28 cellular contexts compared by ENCODE assay signal in genomic region chr7:12788171-12788570, GRCh38.
"Had no signal": no experiment of that assay in that cellular context is flagged by ENCODE, and none has a peak within 500 bp of the region (broad histone marks: within the 10 kb centered on the region; RNA-seq: fewer than 3 reads in every experiment).

No MANE protein-coding gene starts in this region.

- H3K4me1 ChIP-seq: esophagus squamous epithelium had no signal

- DNase-seq: activated CD4-positive, alpha-beta T cell treated with anti-CD3 and anti-CD28 coated beads, Interleukin-2, amount 10 ng/mL, durations not matched to agents 24 days and 14 days; activated CD4-positive, CD25-positive, alpha-beta regulatory T cell; activated CD4-positive, CD25-positive, alpha-beta regulatory T cell treated with anti-CD3 and anti-CD28 coated beads, Interleukin-2, amount 50 U/mL, for 72 hours; activated CD8-positive, alpha-beta memory T cell treated with anti-CD3 and anti-CD28 coated beads, Interleukin-2, amount 10 ng/mL, durations not matched to agents 7 days and 5 days; activated CD8-positive, alpha-beta memory T cell treated with anti-CD3 and anti-CD28 coated beads, Interleukin-2, amount 50 U/mL, for 4 hours; activated CD8-positive, alpha-beta T cell treated with anti-CD3 and anti-CD28 coated beads, Interleukin-2, amount 10 ng/mL, durations not matched to agents 7 days and 5 days; activated gamma-delta T cell; activated naive CD4-positive, alpha-beta T cell; activated naive CD4-positive, alpha-beta T cell treated with anti-CD3 and anti-CD28 coated beads, Interleukin-2, amount 10 ng/mL, durations not matched to agents 7 days and 5 days; activated naive CD8-positive, alpha-beta T cell treated with anti-CD3 and anti-CD28 coated beads, Interleukin-2, amount 10 ng/mL, durations not matched to agents 7 days and 5 days; activated T-cell treated with anti-CD3 and anti-CD28 coated beads, Interleukin-2, amount 50 U/mL, for 1 hour; activated T-cell treated with anti-CD3 and anti-CD28 coated beads, Interleukin-2, amount 50 U/mL, for 48 hours; amniotic stem cell; anterior cingulate cortex; brain microvascular endothelial cell; caudate nucleus; cortex of kidney; dermis blood vessel endothelial cell; effector CD4-positive, alpha-beta T cell; effector memory CD8-positive, alpha-beta T cell; esophagus squamous epithelium; foreskin melanocyte; head of caudate nucleus had no signal

- H3K4me3 Mint-ChIP-seq: activated CD4-positive, alpha-beta memory T cell treated with anti-CD3 and anti-CD28 coated beads for 36 hours; activated CD4-positive, alpha-beta T cell treated with anti-CD3 and anti-CD28 coated beads for 36 hours; activated CD4-positive, alpha-beta T cell treated with anti-CD3 and anti-CD28 coated beads, Interleukin-2, amount 10 ng/mL, durations not matched to agents 24 days and 14 days; activated CD8-positive, alpha-beta memory T cell treated with anti-CD3 and anti-CD28 coated beads, Interleukin-2, amount 10 ng/mL, durations not matched to agents 7 days and 5 days; activated CD8-positive, alpha-beta T cell treated with anti-CD3 and anti-CD28 coated beads, Interleukin-2, amount 10 ng/mL, durations not matched to agents 7 days and 5 days; activated naive CD4-positive, alpha-beta T cell treated with anti-CD3 and anti-CD28 coated beads, Interleukin-2, amount 10 ng/mL, durations not matched to agents 7 days and 5 days; activated naive CD8-positive, alpha-beta T cell treated with anti-CD3 and anti-CD28 coated beads, Interleukin-2, amount 10 ng/mL, durations not matched to agents 7 days and 5 days; activated T-helper 1 cell treated with anti-CD3 and anti-CD28 coated beads, Interleukin-12 subunit alpha, Interleukin-12 subunit beta, Interleukin-2, Interleukin-4 antibody, amounts not matched to agents 30 ng/mL and 10 ng/mL and 1 ng/mL, durations not matched to agents 14 hours and 24 hours and 36 hours; effector memory CD8-positive, alpha-beta T cell had no signal

- H3K4me1 Mint-ChIP-seq: activated CD4-positive, alpha-beta T cell treated with anti-CD3 and anti-CD28 coated beads for 36 hours; activated CD4-positive, alpha-beta T cell treated with anti-CD3 and anti-CD28 coated beads, Interleukin-2, amount 10 ng/mL, durations not matched to agents 24 days and 14 days; activated naive CD4-positive, alpha-beta T cell treated with anti-CD3 and anti-CD28 coated beads, Interleukin-2, amount 10 ng/mL, durations not matched to agents 7 days and 5 days; activated naive CD8-positive, alpha-beta T cell treated with anti-CD3 and anti-CD28 coated beads, Interleukin-2, amount 10 ng/mL, durations not matched to agents 7 days and 5 days had no signal

- H3K36me3 Mint-ChIP-seq: activated CD4-positive, alpha-beta memory T cell treated with anti-CD3 and anti-CD28 coated beads for 36 hours; activated CD8-positive, alpha-beta memory T cell treated with anti-CD3 and anti-CD28 coated beads, Interleukin-2, amount 10 ng/mL, durations not matched to agents 7 days and 5 days; activated naive CD4-positive, alpha-beta T cell treated with anti-CD3 and anti-CD28 coated beads, Interleukin-2, amount 10 ng/mL, durations not matched to agents 7 days and 5 days; activated naive CD4-positive, alpha-beta T cell treated with anti-CD3 and anti-CD28 coated beads, Interleukin-2, amount 50 U/mL, for 72 hours; activated naive CD8-positive, alpha-beta T cell treated with anti-CD3 and anti-CD28 coated beads, Interleukin-2, amount 10 ng/mL, durations not matched to agents 7 days and 5 days had no signal

- H3K27me3 Mint-ChIP-seq: activated CD4-positive, alpha-beta memory T cell treated with anti-CD3 and anti-CD28 coated beads for 36 hours; activated CD4-positive, alpha-beta T cell treated with anti-CD3 and anti-CD28 coated beads for 36 hours; activated CD4-positive, alpha-beta T cell treated with anti-CD3 and anti-CD28 coated beads, Interleukin-2, amount 10 ng/mL, durations not matched to agents 24 days and 14 days; activated CD8-positive, alpha-beta memory T cell treated with anti-CD3 and anti-CD28 coated beads, Interleukin-2, amount 10 ng/mL, durations not matched to agents 7 days and 5 days; activated naive CD4-positive, alpha-beta T cell treated with anti-CD3 and anti-CD28 coated beads, Interleukin-2, amount 10 ng/mL, durations not matched to agents 7 days and 5 days; effector memory CD8-positive, alpha-beta T cell had no signal

- H3K27me3 ChIP-seq: brain microvascular endothelial cell, esophagus squamous epithelium had no signal

- H3K27ac ChIP-seq: brain microvascular endothelial cell, epithelial cell of prostate, esophagus squamous epithelium had no signal

- H3K36me3 ChIP-seq: brain microvascular endothelial cell, esophagus squamous epithelium had no signal

- H3K9me3 Mint-ChIP-seq: activated CD4-positive, alpha-beta memory T cell treated with anti-CD3 and anti-CD28 coated beads for 36 hours; activated CD4-positive, alpha-beta T cell treated with anti-CD3 and anti-CD28 coated beads, Interleukin-2, amount 10 ng/mL, durations not matched to agents 24 days and 14 days; activated naive CD4-positive, alpha-beta T cell treated with anti-CD3 and anti-CD28 coated beads, Interleukin-2, amount 50 U/mL, for 72 hours; activated naive CD8-positive, alpha-beta T cell treated with anti-CD3 and anti-CD28 coated beads, Interleukin-2, amount 10 ng/mL, durations not matched to agents 7 days and 5 days; activated T-helper 1 cell treated with anti-CD3 and anti-CD28 coated beads, Interleukin-12 subunit alpha, Interleukin-12 subunit beta, Interleukin-2, Interleukin-4 antibody, amounts not matched to agents 30 ng/mL and 10 ng/mL and 1 ng/mL, durations not matched to agents 14 hours and 24 hours and 36 hours; effector memory CD8-positive, alpha-beta T cell had no signal

- H3K27ac Mint-ChIP-seq: activated CD4-positive, alpha-beta memory T cell treated with anti-CD3 and anti-CD28 coated beads for 36 hours; activated CD4-positive, alpha-beta T cell treated with anti-CD3 and anti-CD28 coated beads for 36 hours; activated CD4-positive, alpha-beta T cell treated with anti-CD3 and anti-CD28 coated beads, Interleukin-2, amount 10 ng/mL, durations not matched to agents 24 days and 14 days; activated CD8-positive, alpha-beta memory T cell treated with anti-CD3 and anti-CD28 coated beads, Interleukin-2, amount 10 ng/mL, durations not matched to agents 7 days and 5 days; activated CD8-positive, alpha-beta T cell treated with anti-CD3 and anti-CD28 coated beads, Interleukin-2, amount 10 ng/mL, durations not matched to agents 7 days and 5 days; activated naive CD4-positive, alpha-beta T cell treated with anti-CD3 and anti-CD28 coated beads, Interleukin-2, amount 10 ng/mL, durations not matched to agents 7 days and 5 days; activated naive CD4-positive, alpha-beta T cell treated with anti-CD3 and anti-CD28 coated beads, Interleukin-2, amount 50 U/mL, for 72 hours; activated naive CD8-positive, alpha-beta T cell treated with anti-CD3 and anti-CD28 coated beads, Interleukin-2, amount 10 ng/mL, durations not matched to agents 7 days and 5 days; activated T-helper 1 cell treated with anti-CD3 and anti-CD28 coated beads, Interleukin-12 subunit alpha, Interleukin-12 subunit beta, Interleukin-2, Interleukin-4 antibody, amounts not matched to agents 30 ng/mL and 10 ng/mL and 1 ng/mL, durations not matched to agents 14 hours and 24 hours and 36 hours; effector memory CD8-positive, alpha-beta T cell had no signal

- H3K4me3 ChIP-seq: esophagus squamous epithelium had no signal

- H3K9me3 ChIP-seq: esophagus squamous epithelium had no signal

- ATAC-seq: activated CD8-positive, alpha-beta memory T cell treated with anti-CD3 and anti-CD28 coated beads, Interleukin-2, amount 10 ng/mL, durations not matched to agents 7 days and 5 days; activated CD8-positive, alpha-beta T cell treated with anti-CD3 and anti-CD28 coated beads, Interleukin-2, amount 10 ng/mL, durations not matched to agents 7 days and 5 days; effector memory CD8-positive, alpha-beta T cell had no signal
